Comparison of ENCODE assay signal across 8 cellular contexts in the genomic region with DNA sequence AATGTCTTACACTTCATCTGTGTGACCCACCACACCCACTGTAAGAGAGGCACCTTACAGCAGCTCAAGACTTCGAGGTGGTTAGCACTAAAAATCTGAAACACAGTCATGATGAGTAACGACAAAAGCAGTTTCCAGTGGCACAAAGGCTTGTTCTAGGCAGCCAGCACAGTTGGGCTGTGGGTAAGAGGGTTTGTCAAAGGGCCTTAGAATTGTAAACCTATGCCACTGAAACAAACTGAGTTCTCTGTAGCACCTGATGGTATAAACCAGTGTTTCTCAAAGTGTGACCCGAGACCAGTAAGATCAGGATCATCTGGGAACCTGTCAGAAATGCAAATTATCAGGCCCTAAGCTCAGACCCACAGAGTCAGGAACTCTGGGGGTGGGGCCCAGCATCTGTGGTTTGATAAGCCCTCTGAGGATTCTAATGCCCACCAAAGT.
DNase-seq lines count a peak whose midpoint lies in the region; ATAC-seq lines count a peak whose summit lies in the region.

No MANE protein-coding gene starts in this region.

- H3K9me3 Mint-ChIP-seq in central memory CD8-positive, alpha-beta T cell, result no peaks in the 10 kb centered on the region

- H3K36me3 Mint-ChIP-seq in central memory CD8-positive, alpha-beta T cell (ENCODE audit: insufficient read depth), result peaks cover 9% of the 10 kb centered on the region

- ATAC-seq in GM21786 (IDR thresholded peaks at IDR 0.05; ENCODE audit: unreplicated experiment), result peak; percentile 43
- peak; percentile 52 for ATAC-seq in central memory CD8-positive, alpha-beta T cell (replicated peaks; ENCODE audit: extremely low read depth, poor library complexity, severe bottlenecking)

- H3K27ac Mint-ChIP-seq in central memory CD8-positive, alpha-beta T cell (ENCODE audit: low read depth), result peak overlapping the region; percentile 98

- DNase-seq in T-helper 22 cell (ENCODE audit: low read depth) (peak; percentile 62), COLO668 (lab: John Stamatoyannopoulos, UW; ENCODE audit: unreplicated experiment) (no peak), NCI-H1694 (lab: John Stamatoyannopoulos, UW) (no peak), GM19240 (ENCODE audit: insufficient read length, low spot score) (no peak), NCI-H2107 (lab: John Stamatoyannopoulos, UW) (no peak)
- DNase-seq in central memory CD8-positive, alpha-beta T cell (ENCODE audit: low spot score in 2 of 2), result peak in 1 of 2 donors; percentile 65
- DNase-seq in stimulated activated CD8-positive, alpha-beta memory T cell treated with anti-CD3 and anti-CD28 coated beads, Interleukin-12 subunit alpha, Interleukin-12 subunit beta, amount 100 ng/mL, for 1 hour (ENCODE audit: low read depth), result peak; percentile 11

- H3K27me3 Mint-ChIP-seq in central memory CD8-positive, alpha-beta T cell, result no peaks in the 10 kb centered on the region

- H3K4me3 Mint-ChIP-seq in central memory CD8-positive, alpha-beta T cell, result peak overlapping the region; percentile 40

- H3K4me1 Mint-ChIP-seq in central memory CD8-positive, alpha-beta T cell, result peaks cover 45% of the 10 kb centered on the region

Comparison
In these comparisons a context has a peak if more than half of its experiments do, and no peak if none do; other contexts are left out.
1. DNase-seq: peak in T-helper 22 cell (single experiment) and stimulated activated CD8-positive, alpha-beta memory T cell treated with anti-CD3 and anti-CD28 coated beads, Interleukin-12 subunit alpha, Interleukin-12 subunit beta, amount 100 ng/mL, for 1 hour (single experiment); none in COLO668 (single experiment), NCI-H1694 (single experiment), GM19240 (single experiment) and NCI-H2107 (single experiment).